Comparison of ENCODE assay signal across 8 cellular contexts in the genomic region with DNA sequence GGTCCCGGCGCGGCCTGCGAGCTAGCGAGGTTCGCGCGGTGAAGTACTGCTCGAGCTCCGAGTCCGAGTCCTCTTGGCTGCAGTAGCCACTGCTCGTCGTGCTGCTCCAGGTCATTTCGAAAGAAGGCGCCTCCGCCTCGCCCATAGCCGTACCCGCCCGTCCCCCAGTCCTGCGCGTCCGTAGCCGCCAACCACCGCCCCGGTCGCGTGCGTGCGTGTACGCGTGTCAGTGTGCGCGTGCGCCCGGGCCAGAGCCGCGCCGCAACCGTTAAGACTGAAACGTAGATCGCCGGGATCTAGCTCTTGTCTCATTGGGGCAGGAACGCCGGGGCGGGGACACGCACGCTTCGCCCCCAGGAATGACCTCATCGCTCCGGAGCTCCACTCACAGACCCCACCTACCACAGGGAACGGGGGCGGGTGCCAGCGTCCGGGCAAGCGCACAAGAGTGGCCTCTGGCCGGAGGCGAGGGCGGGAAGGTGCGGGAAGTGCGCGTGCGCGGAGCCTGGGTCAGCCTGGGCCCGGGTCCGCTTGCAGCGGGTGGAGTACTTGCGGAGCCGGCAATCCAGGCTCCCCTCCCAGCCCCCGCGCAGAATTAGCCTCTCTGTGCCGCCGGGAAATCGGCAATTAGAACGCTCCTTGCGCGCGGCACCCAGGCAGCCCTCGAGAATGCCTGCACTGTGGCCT. TPM values are rescaled to one million over a fixed set of nuclear protein-coding genes. Genes with fewer than 3 reads are reported as not detected.
A peak's percentile ranks its signal among the peaks of the same experiment; 100 is the strongest.
DNase-seq lines count a peak whose midpoint lies in the region; ATAC-seq lines count a peak whose summit lies in the region.

No MANE protein-coding gene starts in this region.

- DNase-seq in COLO829 (ENCODE audit: low spot score), result peak; percentile 100
- peak; percentile 90 for DNase-seq in HT-29 (ENCODE audit: low spot score)
- peak; percentile 97 for DNase-seq in NK-92 treated with Interleukin-12 subunit alpha and Interleukin-12 subunit beta, amount 100 ng/mL, for 24 hours (lab: John Stamatoyannopoulos, UW)
- peak; percentile 89 to 93 for DNase-seq in activated CD8-positive, alpha-beta memory T cell treated with anti-CD3 and anti-CD28 coated beads for 4 hours (ENCODE audit: low read depth in 2 of 2)
- peak; percentile 86 to 94 (median 90) for DNase-seq in effector memory CD4-positive, alpha-beta T cell
- DNase-seq in mesenchymal stem cell, result peak; percentile 99
- DNase-seq in stimulated activated CD8-positive, alpha-beta memory T cell treated with anti-CD3 and anti-CD28 coated beads, Interleukin-12 subunit alpha, Interleukin-12 subunit beta, amount 100 ng/mL, for 24 hours (ENCODE audit: extremely low read depth), result peak; percentile 95

- H2AK5ac ChIP-seq in mesenchymal stem cell (ENCODE audit: low read length, severe bottlenecking), result no peak overlapping the region

- H3K27me3 ChIP-seq in effector memory CD4-positive, alpha-beta T cell (replicated peaks; ENCODE audit: control insufficient read depth, insufficient read depth, low read length, poor library complexity, severe bottlenecking), result no peaks in the 10 kb centered on the region
- no peaks in the 10 kb centered on the region for H3K27me3 ChIP-seq in mesenchymal stem cell (ENCODE audit: control insufficient read depth in 1 of 2, insufficient read depth in 1 of 2, low read length in 2 of 2)

- H3K27ac ChIP-seq in effector memory CD4-positive, alpha-beta T cell (ENCODE audit: insufficient read depth, low read length, poor library complexity, severe bottlenecking), result peak overlapping the region; percentile 95
- H3K27ac ChIP-seq in mesenchymal stem cell (ENCODE audit: low read length, poor library complexity, severe bottlenecking), result peak overlapping the region; percentile 91

- H3K4me3 ChIP-seq in effector memory CD4-positive, alpha-beta T cell (ENCODE audit: insufficient read depth, low read depth, low read length, poor library complexity, severe bottlenecking), result peak overlapping the region; percentile 77
- peak overlapping the region; percentile 86 to 93 for H3K4me3 ChIP-seq in mesenchymal stem cell (ENCODE audit: insufficient read depth in 1 of 2, low read depth in 1 of 2, low read length in 2 of 2)

- H2AFZ ChIP-seq in mesenchymal stem cell (ENCODE audit: low read depth, low read length), result peak overlapping the region; percentile 74

- no peaks in the 10 kb centered on the region for H3K36me3 ChIP-seq in effector memory CD4-positive, alpha-beta T cell (ENCODE audit: control insufficient read depth, insufficient read depth, low read length)
- peaks cover under 1 to 7% of the 10 kb centered on the region in 2 experiments for H3K36me3 ChIP-seq in mesenchymal stem cell (ENCODE audit: control insufficient read depth in 1 of 2, insufficient read depth in 2 of 2, low read depth in 1 of 2, low read length in 2 of 2)

- no peak overlapping the region for H2BK120ac ChIP-seq in mesenchymal stem cell (ENCODE audit: low read depth, low read length)

- H3K9ac ChIP-seq in mesenchymal stem cell (ENCODE audit: low read length), result peak overlapping the region; percentile 97

- peak overlapping the region; percentile 88 to 97 for H3K18ac ChIP-seq in mesenchymal stem cell (ENCODE audit: low read depth in 1 of 2, low read length in 2 of 2)

- H2BK15ac ChIP-seq in mesenchymal stem cell (ENCODE audit: low read depth, poor library complexity, severe bottlenecking), result peak overlapping the region; percentile 89

- peak overlapping the region; percentile 100 for H4K8ac ChIP-seq in mesenchymal stem cell (ENCODE audit: low read length)

- peaks cover 52% of the 10 kb centered on the region for H3K4me1 ChIP-seq in effector memory CD4-positive, alpha-beta T cell (ENCODE audit: control insufficient read depth, insufficient read depth, low read length, poor library complexity, severe bottlenecking)
- H3K4me1 ChIP-seq in mesenchymal stem cell (ENCODE audit: control insufficient read depth, insufficient read depth, low read depth, low read length), result peaks cover 37% of the 10 kb centered on the region

- H3K23ac ChIP-seq in mesenchymal stem cell (ENCODE audit: low read length in 2 of 2), result peak overlapping the region in 1 of 2 experiments; percentile 90

- peak overlapping the region; percentile 71 for H2BK5ac ChIP-seq in mesenchymal stem cell (ENCODE audit: low read depth, low read length, poor library complexity, severe bottlenecking)

- H3K4ac ChIP-seq in mesenchymal stem cell (ENCODE audit: low read depth in 1 of 2, low read length in 2 of 2), result peak overlapping the region; percentile 96 to 99

- H2BK12ac ChIP-seq in mesenchymal stem cell (ENCODE audit: low read length in 2 of 2), result peak overlapping the region in 1 of 2 experiments; percentile 42

- no peaks in the 10 kb centered on the region for H3K9me3 ChIP-seq in effector memory CD4-positive, alpha-beta T cell (ENCODE audit: control insufficient read depth, low read length)
- no peaks in the 10 kb centered on the region for H3K9me3 ChIP-seq in mesenchymal stem cell (ENCODE audit: control insufficient read depth, low read length)

- peak overlapping the region; percentile 98 for H4K91ac ChIP-seq in mesenchymal stem cell (ENCODE audit: low read length)

- ATAC-seq in GM21360 (IDR thresholded peaks at IDR 0.05; ENCODE audit: unreplicated experiment), result peak; percentile 70

- peak overlapping the region; percentile 86 for H3K4me2 ChIP-seq in mesenchymal stem cell (ENCODE audit: low read length, poor library complexity, severe bottlenecking)

- peak overlapping the region in 1 of 2 experiments; percentile 68 for H3K14ac ChIP-seq in mesenchymal stem cell (ENCODE audit: low read length in 2 of 2)

- H3K79me1 ChIP-seq in mesenchymal stem cell (replicated peaks; ENCODE audit: low read length, poor library complexity, severe bottlenecking), result peaks cover 7% of the 10 kb centered on the region

- under 1% methylated on average over 75 of the region's 79 CpGs for WGBS in mesenchymal stem cell

RNA-seq across cellular contexts. Expression of a gene that starts 3.3 kb away (rescaled TPM):
- 24.2 and 30.2 TPM in 2 replicates for total RNA-seq in HT-29 (2014; rRNA removed; shearing (Covaris generic))
- polyA plus RNA-seq in mesenchymal stem cell (2013, experiment 1 of 2), result 12.3 TPM
- 12.4 TPM for polyA plus RNA-seq in mesenchymal stem cell (2013, experiment 2 of 2)

RNA-seq across cellular contexts. Expression of a gene that starts 8.2 kb away (rescaled TPM):
- total RNA-seq in HT-29 (2014; rRNA removed; shearing (Covaris generic)), result 0.48 TPM in 1 of 2 replicates, not detected in the other
- 0.48 TPM for polyA plus RNA-seq in mesenchymal stem cell (2013, experiment 1 of 2)
- 0.79 TPM for polyA plus RNA-seq in mesenchymal stem cell (2013, experiment 2 of 2)

RNA-seq across cellular contexts. Expression of a gene that starts 9.3 kb away (rescaled TPM):
- 66.8 and 69.2 TPM in 2 replicates for total RNA-seq in HT-29 (2014; rRNA removed; shearing (Covaris generic))
- polyA plus RNA-seq in mesenchymal stem cell (2013, experiment 1 of 2), result 23.7 TPM
- 23.1 TPM for polyA plus RNA-seq in mesenchymal stem cell (2013, experiment 2 of 2)

RNA-seq across cellular contexts. Expression of a gene that starts 13.3 kb away (rescaled TPM):
- 30.0 and 30.7 TPM in 2 replicates for total RNA-seq in HT-29 (2014; rRNA removed; shearing (Covaris generic))
- polyA plus RNA-seq in mesenchymal stem cell (2013, experiment 1 of 2), result 10.6 TPM
- polyA plus RNA-seq in mesenchymal stem cell (2013, experiment 2 of 2), result 9.1 TPM

RNA-seq across cellular contexts. Expression of a gene that starts 13.3 kb away (rescaled TPM):
- 42.5 and 46.0 TPM in 2 replicates for total RNA-seq in HT-29 (2014; rRNA removed; shearing (Covaris generic))
- 13.5 TPM for polyA plus RNA-seq in mesenchymal stem cell (2013, experiment 1 of 2)
- polyA plus RNA-seq in mesenchymal stem cell (2013, experiment 2 of 2), result 13.5 TPM

Comparison
In these comparisons a context has a peak if more than half of its experiments do, and no peak if none do; other contexts are left out.
1. Peak in every context shown above with its lines: DNase-seq, ATAC-seq, H3K4me3 ChIP-seq and H3K27ac ChIP-seq.